Comparison of ENCODE assay signal across 9 cellular contexts in genomic region chr15:80309769-80310384, GRCh38. TPM values are rescaled to one million over a fixed set of nuclear protein-coding genes. Genes with fewer than 3 reads are reported as not detected.
DNase-seq lines count a peak whose midpoint lies in the region; ATAC-seq, FAIRE-seq and TF ChIP-seq lines count a peak whose summit lies in the region.
"Had no signal": no experiment of that assay in that cellular context is flagged by ENCODE, and none has a peak within 500 bp of the region (broad histone marks: within the 10 kb centered on the region; RNA-seq: fewer than 3 reads in every experiment).

No MANE protein-coding gene starts in this region.

- CTCF ChIA-PET in BJ (lab: Yijun Ruan, JAX) = interaction anchor here (0.6 to 2.3 kb wide), 6 partner anchors 12 to 970 kb away, joined by 3 to 6 read pairs (median 3); no protein-coding TSS in a partner anchor
- CTCF ChIA-PET in HEK293 (lab: Yijun Ruan, JAX) = interaction anchor here (0.6 to 3.2 kb wide), 30 partner anchors 12 to 973 kb away, joined by 3 to 17 read pairs (median 4); no protein-coding TSS in a partner anchor
- CTCF ChIA-PET in activated CD4-positive, alpha-beta T cell treated with anti-CD3 and anti-CD28 coated beads for 36 hours (lab: Charles Lee) = interaction anchor here (0.6 to 0.7 kb wide), 5 partner anchors 9 to 928 kb away, joined by 3 to 5 read pairs (median 3); no protein-coding TSS in a partner anchor
- CTCF ChIA-PET in naive thymus-derived CD4-positive, alpha-beta T cell (lab: Charles Lee) = no interaction called here

- H3K27ac Mint-ChIP-seq in astrocyte (ENCODE audit: unreplicated experiment) = no peak overlapping the region
- H3K27ac Mint-ChIP-seq in activated CD4-positive, alpha-beta T cell treated with anti-CD3 and anti-CD28 coated beads for 36 hours = no peak overlapping the region
- H3K27ac Mint-ChIP-seq in naive thymus-derived CD4-positive, alpha-beta T cell = no peak overlapping the region

- FAIRE-seq in astrocyte (lab: Jason Lieb, UNC) = no peak

- 42% methylated on average over 5 of the region's 6 CpGs for WGBS in right lobe of liver (ENCODE audit: insufficient coverage, low coverage, low lambda C conversion rate, missing lambda C conversion rate)

- H3K4me2 ChIP-seq in astrocyte (ENCODE audit: low read length) = no peak overlapping the region

- no peaks in the 10 kb centered on the region for H3K9me3 Mint-ChIP-seq in astrocyte (ENCODE audit: unreplicated experiment)
- no peaks in the 10 kb centered on the region for H3K9me3 Mint-ChIP-seq in activated CD4-positive, alpha-beta T cell treated with anti-CD3 and anti-CD28 coated beads for 36 hours (ENCODE audit: low read depth)
- peaks cover 0 to 5% (median 0%) of the 10 kb centered on the region in 11 donors for H3K9me3 Mint-ChIP-seq in naive thymus-derived CD4-positive, alpha-beta T cell

- H3K79me2 ChIP-seq in astrocyte (ENCODE audit: insufficient read depth, low read length) = no peaks in the 10 kb centered on the region

- H3K36me3 ChIP-seq in BJ (ENCODE audit: control insufficient read depth, insufficient read depth, low read length) (no peaks in the 10 kb centered on the region), HEK293 (ENCODE audit: control insufficient read depth in 2 of 2, insufficient read depth in 1 of 2, low read length in 2 of 2) (no peaks in the 10 kb centered on the region), astrocyte (ENCODE audit: insufficient read depth, low read length) (no peaks in the 10 kb centered on the region), right lobe of liver (no peaks in the 10 kb centered on the region)
- H3K36me3 ChIP-seq in naive thymus-derived CD4-positive, alpha-beta T cell (ENCODE audit: control insufficient read depth in 2 of 3, insufficient read depth in 3 of 3, low read length in 3 of 3) = no peaks in the 10 kb centered on the region

- TF ChIP-seq CTCF in BJ (IDR thresholded peaks at IDR 0.05; ENCODE audit: insufficient read depth, low read depth, low read length) (peak; percentile 62), HEK293 (tag by site-specific recombination; IDR thresholded peaks at IDR 0.05) (peak; percentile 54; the same call in 1 of the 2 replicates), astrocyte (IDR thresholded peaks at IDR 0.05; ENCODE audit: insufficient read depth, low read depth, low read length) (peak; percentile 46), right lobe of liver (IDR thresholded peaks at IDR 0.05) (peak; percentile 56 to 73 (median 71))

- no peak for TF ChIP-seq POLR2A in right lobe of liver (IDR thresholded peaks at IDR 0.05)

- H3K9ac ChIP-seq in astrocyte (ENCODE audit: low read length) = no peak overlapping the region

- H3K4me3 ChIP-seq in BJ (ENCODE audit: low read depth, low read length) (no peak overlapping the region), HEK293 (ENCODE audit: low read depth, low read length) (no peak overlapping the region), astrocyte (ENCODE audit: insufficient read depth, low read depth, low read length) (no peak overlapping the region), right lobe of liver (no peak overlapping the region)
- no peak overlapping the region for H3K4me3 ChIP-seq in naive thymus-derived CD4-positive, alpha-beta T cell (ENCODE audit: low read length)

- POLR2A ChIA-PET in BJ (lab: Charles Lee) (no interaction called here), HEK293 (lab: Yijun Ruan, JAX) (interaction anchor here (0.7 kb wide), 1 partner anchor 1091 kb away, joined by 3 read pairs; no protein-coding TSS in a partner anchor)
- POLR2A ChIA-PET in activated CD4-positive, alpha-beta T cell treated with anti-CD3 and anti-CD28 coated beads for 36 hours (lab: Charles Lee) = no interaction called here
- POLR2A ChIA-PET in naive thymus-derived CD4-positive, alpha-beta T cell (lab: Charles Lee) = no interaction called here

- no peaks in the 10 kb centered on the region for H4K20me1 ChIP-seq in astrocyte (ENCODE audit: insufficient read depth, low read length)

- H3K4me1 Mint-ChIP-seq in astrocyte (ENCODE audit: low read depth, unreplicated experiment) = peaks cover 2% of the 10 kb centered on the region
- no peaks in the 10 kb centered on the region for H3K4me1 Mint-ChIP-seq in activated CD4-positive, alpha-beta T cell treated with anti-CD3 and anti-CD28 coated beads for 36 hours
- H3K4me1 Mint-ChIP-seq in naive thymus-derived CD4-positive, alpha-beta T cell = peaks cover 0 to 1% (median 0%) of the 10 kb centered on the region in 7 donors
- H3K4me1 Mint-ChIP-seq: naive B cell had no signal

- H3K4me1 ChIP-seq in HEK293 (ENCODE audit: control insufficient read depth, insufficient read depth, low read length) (no peaks in the 10 kb centered on the region), astrocyte (ENCODE audit: insufficient read depth, low read length) (no peaks in the 10 kb centered on the region), right lobe of liver (no peaks in the 10 kb centered on the region)
- no peaks in the 10 kb centered on the region for H3K4me1 ChIP-seq in naive thymus-derived CD4-positive, alpha-beta T cell (ENCODE audit: control insufficient read depth in 2 of 2, insufficient read depth in 2 of 2, low read length in 2 of 2)

- H3K36me3 Mint-ChIP-seq in astrocyte (ENCODE audit: low read depth, unreplicated experiment) = no peaks in the 10 kb centered on the region
- H3K36me3 Mint-ChIP-seq in activated CD4-positive, alpha-beta T cell treated with anti-CD3 and anti-CD28 coated beads for 36 hours (ENCODE audit: low read depth) = no peaks in the 10 kb centered on the region
- H3K36me3 Mint-ChIP-seq in naive thymus-derived CD4-positive, alpha-beta T cell = no peaks in the 10 kb centered on the region
- H3K36me3 Mint-ChIP-seq: naive B cell had no signal

- no peak for DNase-seq in BJ (ENCODE audit: low read depth)
- DNase-seq in astrocyte (ENCODE audit: low read depth) = no peak
- DNase-seq in right lobe of liver = no peak
- DNase-seq in activated gamma-delta T cell (lab: John Stamatoyannopoulos, UW) = no peak
- no peak for DNase-seq in activated CD4-positive, alpha-beta T cell treated with anti-CD3 and anti-CD28 coated beads for 36 hours
- DNase-seq in naive thymus-derived CD4-positive, alpha-beta T cell = no peak
- DNase-seq: naive B cell had no signal

- H3K4me3 Mint-ChIP-seq in astrocyte (ENCODE audit: unreplicated experiment) = no peak overlapping the region
- H3K4me3 Mint-ChIP-seq in activated CD4-positive, alpha-beta T cell treated with anti-CD3 and anti-CD28 coated beads for 36 hours = no peak overlapping the region
- no peak overlapping the region for H3K4me3 Mint-ChIP-seq in naive thymus-derived CD4-positive, alpha-beta T cell
- H3K4me3 Mint-ChIP-seq: naive B cell had no signal

- H3K27ac ChIP-seq in HEK293 (ENCODE audit: extremely low read depth, low read depth, low read length) (no peak overlapping the region), astrocyte (ENCODE audit: low read depth, low read length) (no peak overlapping the region), right lobe of liver (no peak overlapping the region)
- no peak overlapping the region for H3K27ac ChIP-seq in naive thymus-derived CD4-positive, alpha-beta T cell (ENCODE audit: low read depth, low read length)

- H3K27me3 ChIP-seq in BJ (ENCODE audit: control insufficient read depth, insufficient read depth, low read length) (peaks cover 2% of the 10 kb centered on the region; the same call in 1 of the 2 replicates), astrocyte (ENCODE audit: insufficient read depth, low read length) (no peaks in the 10 kb centered on the region), right lobe of liver (no peaks in the 10 kb centered on the region)
- H3K27me3 ChIP-seq in naive thymus-derived CD4-positive, alpha-beta T cell (ENCODE audit: control insufficient read depth in 2 of 2, insufficient read depth in 2 of 2, low read length in 2 of 2) = peaks cover 0 to 3% of the 10 kb centered on the region in 2 donors

- H3K9me3 ChIP-seq in HEK293 (ENCODE audit: control insufficient read depth, insufficient read depth, low read depth, low read length) (no peaks in the 10 kb centered on the region), astrocyte (ENCODE audit: insufficient read depth, low read depth, low read length) (no peaks in the 10 kb centered on the region), right lobe of liver (no peaks in the 10 kb centered on the region)
- no peaks in the 10 kb centered on the region for H3K9me3 ChIP-seq in naive thymus-derived CD4-positive, alpha-beta T cell (ENCODE audit: control insufficient read depth in 2 of 3, low read length in 3 of 3)

- H2AFZ ChIP-seq in astrocyte (ENCODE audit: low read depth, low read length) = no peak overlapping the region

- ATAC-seq in right lobe of liver (peak; percentile 89 to 91 (median 90)), GM18498 (IDR thresholded peaks at IDR 0.05; ENCODE audit: unreplicated experiment) (no peak)
- ATAC-seq in activated CD4-positive, alpha-beta T cell treated with anti-CD3 and anti-CD28 coated beads for 36 hours = no peak
- no peak for ATAC-seq in naive thymus-derived CD4-positive, alpha-beta T cell

- intact Hi-C loops in right lobe of liver (cut with DNase I) = no loop called here
- intact Hi-C loops in activated CD4-positive, alpha-beta T cell treated with anti-CD3 and anti-CD28 coated beads for 36 hours (cut with DNase I, micrococcal nuclease) = no loop called here
- intact Hi-C loops in naive thymus-derived CD4-positive, alpha-beta T cell (cut with micrococcal nuclease) = no loop called here

- H3K27me3 Mint-ChIP-seq in astrocyte (ENCODE audit: low read depth, unreplicated experiment) = peaks cover 3% of the 10 kb centered on the region
- peaks cover 24% of the 10 kb centered on the region for H3K27me3 Mint-ChIP-seq in activated CD4-positive, alpha-beta T cell treated with anti-CD3 and anti-CD28 coated beads for 36 hours
- H3K27me3 Mint-ChIP-seq in naive thymus-derived CD4-positive, alpha-beta T cell = peaks cover 11 to 38% (median 20%) of the 10 kb centered on the region in 5 donors

TF ChIP-seq in HEK293, 187 proteins besides CTCF, POLR2A, EP300 and RAD21:
- TF ChIP-seq ZNF544 (tag by site-specific recombination; IDR thresholded peaks at IDR 0.05) (no peak), ZNF654 (tag by site-specific recombination; IDR thresholded peaks at IDR 0.05; ENCODE audit: low read depth) (peak; percentile 55), IKZF3 (tag by site-specific recombination; IDR thresholded peaks at IDR 0.05) (peak; percentile 38; the same call in 1 of the 2 replicates)

RNA-seq across cellular contexts. Expression of gene CTXND1, which starts 57.9 kb away (rescaled TPM):
- polyA plus RNA-seq in BJ (2011; rRNA removed) = not detected in 2 replicates
- polyA minus RNA-seq in BJ (2011; rRNA and poly(A)+ RNA removed) = not detected in 2 replicates
- not detected in 2 replicates for total RNA-seq in astrocyte
- 10 to 100 TPM in 1 of 6 experiments, 1 to 10 TPM in 5; 2.7 to 10.1 (median 4.5) TPM for total RNA-seq in right lobe of liver
- total RNA-seq in activated CD4-positive, alpha-beta T cell treated with anti-CD3 and anti-CD28 coated beads for 36 hours = not detected
- total RNA-seq in naive thymus-derived CD4-positive, alpha-beta T cell = not detected
- polyA plus RNA-seq in naive thymus-derived CD4-positive, alpha-beta T cell = not detected

Comparison
In these comparisons a context has a peak if more than half of its experiments do, and no peak if none do; other contexts are left out.
1. ATAC-seq: peak in right lobe of liver (4 of 4); none in activated CD4-positive, alpha-beta T cell treated with anti-CD3 and anti-CD28 coated beads for 36 hours (single experiment), naive thymus-derived CD4-positive, alpha-beta T cell (single experiment) and GM18498 (single experiment).
2. Peak in every context shown above with its lines, with median percentiles within 50 percentile points of each other: CTCF ChIP-seq.